ENCODE assay signal across 1 cellular context in genomic region chr6:12584631-12585405, GRCh38.
TF ChIP-seq lines count a peak whose summit lies in the region.

No MANE protein-coding gene starts in this region.

TF ChIP-seq in HepG2, 621 proteins besides CTCF, POLR2A, EP300 and RAD21 (continued from another document):
- TF ChIP-seq ZNF710 (CRISPR knock-in tag; IDR thresholded peaks at IDR 0.05; ENCODE audit: borderline replicate concordance) (no peak), SMARCC2 (IDR thresholded peaks at IDR 0.05) (no peak), U2AF1 (optimal IDR thresholded peaks at IDR 0.05; ENCODE audit: low read depth, low read length) (no peak), DNMT3B (CRISPR knock-in tag; conservative IDR thresholded peaks at IDR 0.05) (no peak), ZNF431 (CRISPR knock-in tag; IDR thresholded peaks at IDR 0.05; ENCODE audit: borderline replicate concordance, low read depth) (no peak), ZNF101 (CRISPR knock-in tag; IDR thresholded peaks at IDR 0.05; ENCODE audit: borderline replicate concordance, low read depth) (no peak), NFKBIZ (CRISPR knock-in tag; IDR thresholded peaks at IDR 0.05) (no peak), FOXA1 (IDR thresholded peaks at IDR 0.05) (no peak), FOXA1 (CRISPR knock-in tag; IDR thresholded peaks at IDR 0.05) (no peak), PRPF4 (IDR thresholded peaks at IDR 0.05; ENCODE audit: low read depth, low read length, poor library complexity, severe bottlenecking) (no peak), ZNF761 (CRISPR knock-in tag; conservative IDR thresholded peaks at IDR 0.05) (no peak), EHMT2 (IDR thresholded peaks at IDR 0.05; ENCODE audit: borderline replicate concordance, low read depth, low read length) (no peak)
- TF ChIP-seq, protein P1, sequence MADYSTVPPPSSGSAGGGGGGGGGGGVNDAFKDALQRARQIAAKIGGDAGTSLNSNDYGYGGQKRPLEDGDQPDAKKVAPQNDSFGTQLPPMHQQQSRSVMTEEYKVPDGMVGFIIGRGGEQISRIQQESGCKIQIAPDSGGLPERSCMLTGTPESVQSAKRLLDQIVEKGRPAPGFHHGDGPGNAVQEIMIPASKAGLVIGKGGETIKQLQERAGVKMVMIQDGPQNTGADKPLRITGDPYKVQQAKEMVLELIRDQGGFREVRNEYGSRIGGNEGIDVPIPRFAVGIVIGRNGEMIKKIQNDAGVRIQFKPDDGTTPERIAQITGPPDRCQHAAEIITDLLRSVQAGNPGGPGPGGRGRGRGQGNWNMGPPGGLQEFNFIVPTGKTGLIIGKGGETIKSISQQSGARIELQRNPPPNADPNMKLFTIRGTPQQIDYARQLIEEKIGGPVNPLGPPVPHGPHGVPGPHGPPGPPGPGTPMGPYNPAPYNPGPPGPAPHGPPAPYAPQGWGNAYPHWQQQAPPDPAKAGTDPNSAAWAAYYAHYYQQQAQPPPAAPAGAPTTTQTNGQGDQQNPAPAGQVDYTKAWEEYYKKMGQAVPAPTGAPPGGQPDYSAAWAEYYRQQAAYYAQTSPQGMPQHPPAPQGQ (CRISPR knock-in tag; IDR thresholded peaks at IDR 0.05; ENCODE audit: borderline replicate concordance), result no peak
- TF ChIP-seq, protein P2, sequence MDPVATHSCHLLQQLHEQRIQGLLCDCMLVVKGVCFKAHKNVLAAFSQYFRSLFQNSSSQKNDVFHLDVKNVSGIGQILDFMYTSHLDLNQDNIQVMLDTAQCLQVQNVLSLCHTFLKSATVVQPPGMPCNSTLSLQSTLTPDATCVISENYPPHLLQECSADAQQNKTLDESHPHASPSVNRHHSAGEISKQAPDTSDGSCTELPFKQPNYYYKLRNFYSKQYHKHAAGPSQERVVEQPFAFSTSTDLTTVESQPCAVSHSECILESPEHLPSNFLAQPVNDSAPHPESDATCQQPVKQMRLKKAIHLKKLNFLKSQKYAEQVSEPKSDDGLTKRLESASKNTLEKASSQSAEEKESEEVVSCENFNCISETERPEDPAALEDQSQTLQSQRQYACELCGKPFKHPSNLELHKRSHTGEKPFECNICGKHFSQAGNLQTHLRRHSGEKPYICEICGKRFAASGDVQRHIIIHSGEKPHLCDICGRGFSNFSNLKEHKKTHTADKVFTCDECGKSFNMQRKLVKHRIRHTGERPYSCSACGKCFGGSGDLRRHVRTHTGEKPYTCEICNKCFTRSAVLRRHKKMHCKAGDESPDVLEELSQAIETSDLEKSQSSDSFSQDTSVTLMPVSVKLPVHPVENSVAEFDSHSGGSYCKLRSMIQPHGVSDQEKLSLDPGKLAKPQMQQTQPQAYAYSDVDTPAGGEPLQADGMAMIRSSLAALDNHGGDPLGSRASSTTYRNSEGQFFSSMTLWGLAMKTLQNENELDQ (CRISPR knock-in tag; IDR thresholded peaks at IDR 0.05; ENCODE audit: borderline replicate concordance), result no peak
